Comparison of ENCODE assay signal across 1 cellular context in the genomic region with DNA sequence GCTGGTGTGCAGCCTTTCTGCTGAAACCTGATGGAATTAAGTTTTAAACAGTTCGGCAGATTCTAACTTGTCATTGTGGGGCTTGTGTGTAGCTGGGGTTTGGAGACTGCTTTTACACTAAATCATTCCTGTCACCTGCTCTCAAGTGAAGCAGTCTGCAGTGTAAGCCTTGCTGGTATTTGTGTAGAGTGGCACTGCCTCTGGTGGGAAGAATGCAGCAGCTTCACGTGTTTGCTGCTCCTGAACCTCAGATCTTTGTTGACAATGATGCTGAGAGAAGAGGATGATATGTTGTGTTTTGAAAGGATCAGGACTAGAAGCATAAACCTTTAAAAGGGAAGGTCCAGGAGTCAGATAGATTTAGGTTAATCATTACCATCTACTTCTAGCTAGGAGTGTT.
A peak's percentile ranks its signal among the peaks of the same experiment; 100 is the strongest.
TF ChIP-seq lines count a peak whose summit lies in the region.

No MANE protein-coding gene starts in this region.

TF ChIP-seq in HepG2, 621 proteins besides CTCF, POLR2A, EP300 and RAD21 (continued from another document and continues in another):
- TF ChIP-seq, protein P1, sequence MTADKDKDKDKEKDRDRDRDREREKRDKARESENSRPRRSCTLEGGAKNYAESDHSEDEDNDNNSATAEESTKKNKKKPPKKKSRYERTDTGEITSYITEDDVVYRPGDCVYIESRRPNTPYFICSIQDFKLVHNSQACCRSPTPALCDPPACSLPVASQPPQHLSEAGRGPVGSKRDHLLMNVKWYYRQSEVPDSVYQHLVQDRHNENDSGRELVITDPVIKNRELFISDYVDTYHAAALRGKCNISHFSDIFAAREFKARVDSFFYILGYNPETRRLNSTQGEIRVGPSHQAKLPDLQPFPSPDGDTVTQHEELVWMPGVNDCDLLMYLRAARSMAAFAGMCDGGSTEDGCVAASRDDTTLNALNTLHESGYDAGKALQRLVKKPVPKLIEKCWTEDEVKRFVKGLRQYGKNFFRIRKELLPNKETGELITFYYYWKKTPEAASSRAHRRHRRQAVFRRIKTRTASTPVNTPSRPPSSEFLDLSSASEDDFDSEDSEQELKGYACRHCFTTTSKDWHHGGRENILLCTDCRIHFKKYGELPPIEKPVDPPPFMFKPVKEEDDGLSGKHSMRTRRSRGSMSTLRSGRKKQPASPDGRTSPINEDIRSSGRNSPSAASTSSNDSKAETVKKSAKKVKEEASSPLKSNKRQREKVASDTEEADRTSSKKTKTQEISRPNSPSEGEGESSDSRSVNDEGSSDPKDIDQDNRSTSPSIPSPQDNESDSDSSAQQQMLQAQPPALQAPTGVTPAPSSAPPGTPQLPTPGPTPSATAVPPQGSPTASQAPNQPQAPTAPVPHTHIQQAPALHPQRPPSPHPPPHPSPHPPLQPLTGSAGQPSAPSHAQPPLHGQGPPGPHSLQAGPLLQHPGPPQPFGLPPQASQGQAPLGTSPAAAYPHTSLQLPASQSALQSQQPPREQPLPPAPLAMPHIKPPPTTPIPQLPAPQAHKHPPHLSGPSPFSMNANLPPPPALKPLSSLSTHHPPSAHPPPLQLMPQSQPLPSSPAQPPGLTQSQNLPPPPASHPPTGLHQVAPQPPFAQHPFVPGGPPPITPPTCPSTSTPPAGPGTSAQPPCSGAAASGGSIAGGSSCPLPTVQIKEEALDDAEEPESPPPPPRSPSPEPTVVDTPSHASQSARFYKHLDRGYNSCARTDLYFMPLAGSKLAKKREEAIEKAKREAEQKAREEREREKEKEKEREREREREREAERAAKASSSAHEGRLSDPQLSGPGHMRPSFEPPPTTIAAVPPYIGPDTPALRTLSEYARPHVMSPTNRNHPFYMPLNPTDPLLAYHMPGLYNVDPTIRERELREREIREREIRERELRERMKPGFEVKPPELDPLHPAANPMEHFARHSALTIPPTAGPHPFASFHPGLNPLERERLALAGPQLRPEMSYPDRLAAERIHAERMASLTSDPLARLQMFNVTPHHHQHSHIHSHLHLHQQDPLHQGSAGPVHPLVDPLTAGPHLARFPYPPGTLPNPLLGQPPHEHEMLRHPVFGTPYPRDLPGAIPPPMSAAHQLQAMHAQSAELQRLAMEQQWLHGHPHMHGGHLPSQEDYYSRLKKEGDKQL (CRISPR knock-in tag; IDR thresholded peaks at IDR 0.05; ENCODE audit: low read depth) = peak; percentile 35; the same call in 1 of the 2 replicates
- 0 out of 4 replicates have a peak, but pooled peaks of 1 of the 2 experiments have one; percentile 9 for TF ChIP-seq NR2F1 (CRISPR knock-in tag; IDR thresholded peaks at IDR 0.05)
- TF ChIP-seq, protein P2, sequence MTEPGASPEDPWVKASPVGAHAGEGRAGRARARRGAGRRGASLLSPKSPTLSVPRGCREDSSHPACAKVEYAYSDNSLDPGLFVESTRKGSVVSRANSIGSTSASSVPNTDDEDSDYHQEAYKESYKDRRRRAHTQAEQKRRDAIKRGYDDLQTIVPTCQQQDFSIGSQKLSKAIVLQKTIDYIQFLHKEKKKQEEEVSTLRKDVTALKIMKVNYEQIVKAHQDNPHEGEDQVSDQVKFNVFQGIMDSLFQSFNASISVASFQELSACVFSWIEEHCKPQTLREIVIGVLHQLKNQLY (CRISPR knock-in tag; IDR thresholded peaks at IDR 0.05) = peak; percentile 74; the same call in 1 of the 2 replicates
- peak; percentile 80; the same call in 1 of the 2 replicates for TF ChIP-seq ZNF292 (CRISPR knock-in tag; IDR thresholded peaks at IDR 0.05; ENCODE audit: borderline replicate concordance, low read depth)
- peak; percentile 50; the same call in 1 of the 2 replicates for TF ChIP-seq ZNF792 (CRISPR knock-in tag; IDR thresholded peaks at IDR 0.05)
- TF ChIP-seq MAX (IDR thresholded peaks at IDR 0.05) = peak; percentile 80
- no peak for TF ChIP-seq SOX13 (IDR thresholded peaks at IDR 0.05)
- peak in 1 of 2 experiments; percentile 64; a peak in 2 of 4 replicates for TF ChIP-seq SOX13 (CRISPR knock-in tag; conservative IDR thresholded peaks at IDR 0.05 in 1 of 2, IDR thresholded peaks at IDR 0.05 in 1 of 2)
- TF ChIP-seq POGZ (CRISPR knock-in tag; IDR thresholded peaks at IDR 0.05) = peak; percentile 52; the same call in 1 of the 2 replicates
- 0 out of 2 replicates have a peak, but pooled peaks have one; percentile 45 for TF ChIP-seq MIXL1 (CRISPR knock-in tag; IDR thresholded peaks at IDR 0.05)
- TF ChIP-seq ZNF556 (CRISPR knock-in tag; IDR thresholded peaks at IDR 0.05; ENCODE audit: borderline replicate concordance) = no peak
- peak; percentile 22 for TF ChIP-seq SKI (IDR thresholded peaks at IDR 0.05; ENCODE audit: partially characterized antibody)
- TF ChIP-seq CREB1 (IDR thresholded peaks at IDR 0.05) = 0 out of 2 replicates have a peak, but pooled peaks have one; percentile 19
- no peak for TF ChIP-seq CREB1 (CRISPR knock-in tag; IDR thresholded peaks at IDR 0.05)
- TF ChIP-seq ZMYM4 (CRISPR knock-in tag; IDR thresholded peaks at IDR 0.05) = 0 out of 2 replicates have a peak, but pooled peaks have one; percentile 37
- TF ChIP-seq FOXA3 (CRISPR knock-in tag; IDR thresholded peaks at IDR 0.05) = peak; percentile 81
- TF ChIP-seq ZNF12 (CRISPR knock-in tag; IDR thresholded peaks at IDR 0.05) = peak; percentile 45; the same call in 1 of the 2 replicates
- TF ChIP-seq TBX3 (IDR thresholded peaks at IDR 0.05; ENCODE audit: borderline replicate concordance) = 0 out of 2 replicates have a peak, but pooled peaks have one; percentile 24
- TF ChIP-seq SOX5 (CRISPR knock-in tag; IDR thresholded peaks at IDR 0.05; ENCODE audit: borderline replicate concordance) = peak; percentile 71
- TF ChIP-seq NR2F6 (IDR thresholded peaks at IDR 0.05) = no peak
- peak; percentile 59; the same call in 1 of the 2 replicates for TF ChIP-seq NR2F6 (CRISPR knock-in tag; IDR thresholded peaks at IDR 0.05)
- no peak for TF ChIP-seq KMT2B (CRISPR knock-in tag; IDR thresholded peaks at IDR 0.05)
- TF ChIP-seq HDAC1 (CRISPR knock-in tag; IDR thresholded peaks at IDR 0.05) = no peak
- TF ChIP-seq, protein P3, sequence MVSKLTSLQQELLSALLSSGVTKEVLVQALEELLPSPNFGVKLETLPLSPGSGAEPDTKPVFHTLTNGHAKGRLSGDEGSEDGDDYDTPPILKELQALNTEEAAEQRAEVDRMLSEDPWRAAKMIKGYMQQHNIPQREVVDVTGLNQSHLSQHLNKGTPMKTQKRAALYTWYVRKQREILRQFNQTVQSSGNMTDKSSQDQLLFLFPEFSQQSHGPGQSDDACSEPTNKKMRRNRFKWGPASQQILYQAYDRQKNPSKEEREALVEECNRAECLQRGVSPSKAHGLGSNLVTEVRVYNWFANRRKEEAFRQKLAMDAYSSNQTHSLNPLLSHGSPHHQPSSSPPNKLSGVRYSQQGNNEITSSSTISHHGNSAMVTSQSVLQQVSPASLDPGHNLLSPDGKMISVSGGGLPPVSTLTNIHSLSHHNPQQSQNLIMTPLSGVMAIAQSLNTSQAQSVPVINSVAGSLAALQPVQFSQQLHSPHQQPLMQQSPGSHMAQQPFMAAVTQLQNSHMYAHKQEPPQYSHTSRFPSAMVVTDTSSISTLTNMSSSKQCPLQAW (CRISPR knock-in tag; IDR thresholded peaks at IDR 0.05) = 0 out of 2 replicates have a peak, but pooled peaks have one; percentile 22
- TF ChIP-seq USF2 (IDR thresholded peaks at IDR 0.05; ENCODE audit: low read depth, low read length) = peak; percentile 41; the same call in 1 of the 2 replicates
- TF ChIP-seq USF2 (CRISPR knock-in tag; IDR thresholded peaks at IDR 0.05; ENCODE audit: borderline replicate concordance) = no peak
- 0 out of 2 replicates have a peak, but pooled peaks have one; percentile 27 for TF ChIP-seq RARA (CRISPR knock-in tag; IDR thresholded peaks at IDR 0.05)
- peak; percentile 41; the same call in 1 of the 2 replicates for TF ChIP-seq ARID5B (CRISPR knock-in tag; IDR thresholded peaks at IDR 0.05)
- no peak for TF ChIP-seq KLF9 (CRISPR knock-in tag; IDR thresholded peaks at IDR 0.05; ENCODE audit: low read depth)
- TF ChIP-seq ZNF205 (CRISPR knock-in tag; IDR thresholded peaks at IDR 0.05) = 0 out of 2 replicates have a peak, but pooled peaks have one; percentile 50
- TF ChIP-seq FOXP4 (CRISPR knock-in tag; IDR thresholded peaks at IDR 0.05) = peak; percentile 81
- 0 out of 2 replicates have a peak, but pooled peaks have one; percentile 32 for TF ChIP-seq REPIN1 (CRISPR knock-in tag; IDR thresholded peaks at IDR 0.05; ENCODE audit: borderline replicate concordance, low read depth)
- peak; percentile 51; the same call in 1 of the 2 replicates for TF ChIP-seq TCF7 (IDR thresholded peaks at IDR 0.05; ENCODE audit: low read depth)
- no peak for TF ChIP-seq CHCHD3 (CRISPR knock-in tag; IDR thresholded peaks at IDR 0.05)
- TF ChIP-seq ZNF430 (CRISPR knock-in tag; IDR thresholded peaks at IDR 0.05) = no peak
- TF ChIP-seq TARDBP (CRISPR knock-in tag; IDR thresholded peaks at IDR 0.05) = no peak
- TF ChIP-seq MED1 (CRISPR knock-in tag; IDR thresholded peaks at IDR 0.05) = 0 out of 2 replicates have a peak, but pooled peaks have one; percentile 8
- TF ChIP-seq FOXK2 (IDR thresholded peaks at IDR 0.05) = peak; percentile 71; the same call in 1 of the 2 replicates
- TF ChIP-seq GATAD1 (CRISPR knock-in tag; IDR thresholded peaks at IDR 0.05) = 0 out of 2 replicates have a peak, but pooled peaks have one; percentile 13
- TF ChIP-seq SAFB2 (CRISPR knock-in tag; IDR thresholded peaks at IDR 0.05; ENCODE audit: borderline replicate concordance, low read depth) = no peak
- TF ChIP-seq CREM (IDR thresholded peaks at IDR 0.05) = 0 out of 2 replicates have a peak, but pooled peaks have one; percentile 28
- TF ChIP-seq CREM (CRISPR knock-in tag; IDR thresholded peaks at IDR 0.05) = no peak
- TF ChIP-seq ETS1 (CRISPR knock-in tag; IDR thresholded peaks at IDR 0.05) = no peak
